10 cellular contexts compared by ENCODE assay signal in the genomic region with DNA sequence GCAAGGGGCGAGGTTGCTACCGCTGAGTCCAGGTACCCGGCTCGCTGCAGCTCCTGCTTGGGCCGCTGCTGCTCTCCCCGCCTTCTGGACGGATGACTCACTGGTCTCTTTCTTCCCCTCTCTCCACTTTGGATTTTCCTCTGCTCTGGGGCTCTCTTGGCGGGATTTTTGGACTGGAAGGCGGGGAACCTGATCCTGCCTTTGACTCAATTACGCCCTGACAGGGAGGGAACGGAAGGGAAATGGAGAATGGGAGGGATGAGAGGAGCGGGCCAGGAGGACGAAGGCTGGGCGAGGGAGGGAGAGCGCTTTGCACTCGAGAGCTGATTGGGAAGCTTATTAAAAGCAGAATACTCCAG. TPM values are rescaled to one million over a fixed set of nuclear protein-coding genes. Genes with fewer than 3 reads are reported as not detected.
DNase-seq lines count a peak whose midpoint lies in the region; ATAC-seq and TF ChIP-seq lines count a peak whose summit lies in the region.
"Had no signal": no experiment of that assay in that cellular context is flagged by ENCODE, and none has a peak within 500 bp of the region (broad histone marks: within the 10 kb centered on the region; RNA-seq: fewer than 3 reads in every experiment).

A gene with protein sequence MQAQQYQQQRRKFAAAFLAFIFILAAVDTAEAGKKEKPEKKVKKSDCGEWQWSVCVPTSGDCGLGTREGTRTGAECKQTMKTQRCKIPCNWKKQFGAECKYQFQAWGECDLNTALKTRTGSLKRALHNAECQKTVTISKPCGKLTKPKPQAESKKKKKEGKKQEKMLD (minus strand): TSS at position 251 of the 359 bp plus-strand sequence. CDS start 88,760 bp downstream, outside the sequence.

- H3K4me1 ChIP-seq in testis (no peaks in the 10 kb centered on the region), MM.1S (ENCODE audit: low read length) (no peaks in the 10 kb centered on the region)

- H3K27ac ChIP-seq in layer of hippocampus (ENCODE audit: low read depth, low read length): peak within 1 kb of the TSS; percentile 43
- peak within 1 kb of the TSS in 1 of 2 donors; percentile 21 for H3K27ac ChIP-seq in testis
- no peak within 1 kb of the TSS for H3K27ac ChIP-seq in MM.1S (ENCODE audit: low read length)

- DNase-seq in NCI-H510A treated with DMSO at 0.1 percent for 48 hours (lab: John Stamatoyannopoulos, UW): peak; percentile 26
- DNase-seq in NCI-H510A (lab: John Stamatoyannopoulos, UW): no peak
- peak; percentile 13 for DNase-seq in cerebellar cortex (ENCODE audit: low spot score)
- peak; percentile 62 for DNase-seq in testis
- no peak for DNase-seq in stimulated activated naive CD4-positive, alpha-beta T cell (lab: John Stamatoyannopoulos, UW)
- DNase-seq in MM.1S: no peak
- DNase-seq: CD4-positive, CD25-positive, alpha-beta regulatory T cell had no signal

- H3K9me2 ChIP-seq in MM.1S (replicated peaks; ENCODE audit: insufficient read depth, low read length): no peaks in the 10 kb centered on the region

- H3K4me2 ChIP-seq in MM.1S (ENCODE audit: low read depth, low read length): no peak within 1 kb of the TSS

- H3K4me3 ChIP-seq in testis: peak within 1 kb of the TSS; percentile 20 to 58
- no peak within 1 kb of the TSS for H3K4me3 ChIP-seq in MM.1S (ENCODE audit: low read length)

- no peak for TF ChIP-seq CTCF in testis (IDR thresholded peaks at IDR 0.05)
- no peak for TF ChIP-seq CTCF in MM.1S (IDR thresholded peaks at IDR 0.05; ENCODE audit: low read length)

- intact Hi-C loops in testis (cut with DNase I; ENCODE audit: low total_unique reads): no loop called here

- no peaks in the 10 kb centered on the region for H3K27me3 ChIP-seq in layer of hippocampus (ENCODE audit: control insufficient read depth, insufficient read depth, low read length)
- H3K27me3 ChIP-seq in testis: no peaks in the 10 kb centered on the region
- H3K27me3 ChIP-seq in MM.1S (replicated peaks; ENCODE audit: insufficient read depth, low read length): no peaks in the 10 kb centered on the region

- TF ChIP-seq POLR2A in testis (IDR thresholded peaks at IDR 0.05): no peak

- ATAC-seq in GM21529 (IDR thresholded peaks at IDR 0.05; ENCODE audit: unreplicated experiment): no peak

- H3K36me3 ChIP-seq in testis (ENCODE audit: low read depth, missing control alignments) (no peaks in the 10 kb centered on the region), MM.1S (replicated peaks; ENCODE audit: insufficient read depth, low read length) (no peaks in the 10 kb centered on the region)

- H2AFZ ChIP-seq in MM.1S (ENCODE audit: low read length): no peak within 1 kb of the TSS

- 1% methylated on average over 16 of the region's 16 CpGs for WGBS in testis, 2 donors

- H4K20me1 ChIP-seq in MM.1S (ENCODE audit: insufficient read depth, low read length): no peaks in the 10 kb centered on the region

- no peak within 1 kb of the TSS for H3K9ac ChIP-seq in MM.1S (ENCODE audit: low read length)

- no peaks in the 10 kb centered on the region for H3F3A ChIP-seq in MM.1S (ENCODE audit: insufficient read depth, low read length)

- H3K9me3 ChIP-seq in testis (no peaks in the 10 kb centered on the region), MM.1S (replicated peaks; ENCODE audit: insufficient read depth, low read length) (no peaks in the 10 kb centered on the region)

- no peaks in the 10 kb centered on the region for H3K79me2 ChIP-seq in MM.1S (ENCODE audit: low read length)

RNA-seq across cellular contexts. Expression of the gene that starts here (rescaled TPM):
- total RNA-seq in testis: 100 to 1,000 TPM in 1 of 2 donors, 10 to 100 TPM in 1; 80.7 to 131 TPM
- polyA plus RNA-seq in testis (ENCODE audit: insufficient read depth, low read depth, low replicate concordance): 55.8 TPM
- total RNA-seq: CD4-positive, CD25-positive, alpha-beta regulatory T cell; T-helper 2 cell treated with Interferon-gamma antibody and Interleukin-4, amounts not matched to agents 100 ng/mL and 5 ng/mL, for 36 hours had no signal

Comparison
In these comparisons a context has a peak if more than half of its experiments do, and no peak if none do; other contexts are left out.
1. DNase-seq: peak in NCI-H510A treated with DMSO at 0.1 percent for 48 hours (single experiment), cerebellar cortex (single experiment) and testis (single experiment); none in NCI-H510A (single experiment), stimulated activated naive CD4-positive, alpha-beta T cell (0 of 6) and MM.1S (single experiment).